In the genomic region with DNA sequence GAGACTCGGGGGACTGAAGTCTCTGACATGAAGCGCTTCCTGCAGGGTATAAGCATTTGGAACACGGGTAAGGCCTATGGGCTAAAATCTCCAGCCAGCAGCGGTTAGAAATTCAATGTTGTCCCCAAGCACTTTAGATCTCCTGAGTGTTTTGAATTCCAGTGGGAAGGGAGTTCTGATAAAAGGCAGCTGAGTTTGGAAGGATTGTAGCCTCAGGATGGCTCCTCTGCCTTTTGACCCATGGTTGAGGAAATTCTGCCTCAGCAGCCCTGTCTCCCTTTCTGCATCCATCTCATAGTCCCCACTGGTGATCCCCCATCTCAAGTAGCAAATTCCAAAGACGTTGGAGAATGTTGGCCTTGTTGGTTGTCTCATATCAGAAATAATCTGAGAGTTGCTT, we compare ENCODE assay signal across 18 cellular contexts.
"Had no signal": no experiment of that assay in that cellular context is flagged by ENCODE, and none has a peak within 500 bp of the region (broad histone marks: within the 10 kb centered on the region; RNA-seq: fewer than 3 reads in every experiment).

No MANE protein-coding gene starts in this region.

- H3K9ac ChIP-seq: parathyroid adenoma had no signal

- H3K79me2 ChIP-seq: parathyroid adenoma had no signal

- H3K9me3 ChIP-seq: body of pancreas, colonic mucosa, heart left ventricle, thyroid gland, uterus had no signal

- H3K4me1 Mint-ChIP-seq: nephron had no signal

- H3K27ac Mint-ChIP-seq: activated CD4-positive, alpha-beta T cell treated with anti-CD3 and anti-CD28 coated beads, Interleukin-2, amount 10 ng/mL, durations not matched to agents 24 days and 14 days; activated CD8-positive, alpha-beta T cell treated with anti-CD3 and anti-CD28 coated beads for 36 hours; activated naive CD8-positive, alpha-beta T cell treated with anti-CD3 and anti-CD28 coated beads for 36 hours; activated T-helper 17 cell treated with anti-CD3 and anti-CD28 coated beads, Interleukin-2, amount 50 U/mL, for 72 hours; nephron had no signal

- H3K27me3 ChIP-seq: body of pancreas, colonic mucosa, heart left ventricle, thyroid gland, uterus had no signal

- H2AFZ ChIP-seq: parathyroid adenoma had no signal

- H3K27ac ChIP-seq: body of pancreas, colonic mucosa, parathyroid adenoma, thyroid gland, uterus had no signal

- ATAC-seq: activated CD8-positive, alpha-beta T cell treated with anti-CD3 and anti-CD28 coated beads for 36 hours; activated T-helper 17 cell treated with anti-CD3 and anti-CD28 coated beads, Interleukin-2, amount 50 U/mL, for 72 hours; body of pancreas had no signal

- H3K4me3 Mint-ChIP-seq: activated CD4-positive, alpha-beta T cell treated with anti-CD3 and anti-CD28 coated beads, Interleukin-2, amount 10 ng/mL, durations not matched to agents 24 days and 14 days; activated CD8-positive, alpha-beta T cell treated with anti-CD3 and anti-CD28 coated beads for 36 hours; activated naive CD8-positive, alpha-beta T cell treated with anti-CD3 and anti-CD28 coated beads for 36 hours; activated T-helper 17 cell treated with anti-CD3 and anti-CD28 coated beads, Interleukin-2, amount 50 U/mL, for 72 hours; nephron had no signal

- H3K27me3 Mint-ChIP-seq: activated CD4-positive, alpha-beta T cell treated with anti-CD3 and anti-CD28 coated beads, Interleukin-2, amount 10 ng/mL, durations not matched to agents 24 days and 14 days; activated CD8-positive, alpha-beta T cell treated with anti-CD3 and anti-CD28 coated beads for 36 hours; activated naive CD8-positive, alpha-beta T cell treated with anti-CD3 and anti-CD28 coated beads for 36 hours; activated T-helper 17 cell treated with anti-CD3 and anti-CD28 coated beads, Interleukin-2, amount 50 U/mL, for 72 hours had no signal

- H3K9me3 Mint-ChIP-seq: activated CD4-positive, alpha-beta T cell treated with anti-CD3 and anti-CD28 coated beads, Interleukin-2, amount 10 ng/mL, durations not matched to agents 24 days and 14 days; activated CD8-positive, alpha-beta T cell treated with anti-CD3 and anti-CD28 coated beads for 36 hours; activated naive CD8-positive, alpha-beta T cell treated with anti-CD3 and anti-CD28 coated beads for 36 hours; activated T-helper 17 cell treated with anti-CD3 and anti-CD28 coated beads, Interleukin-2, amount 50 U/mL, for 72 hours; nephron had no signal

- H3K36me3 ChIP-seq: colonic mucosa, thyroid gland, uterus had no signal

- H3K4me3 ChIP-seq: body of pancreas, colonic mucosa, heart left ventricle, thyroid gland, uterus had no signal

- DNase-seq: activated CD4-positive, alpha-beta T cell treated with anti-CD3 and anti-CD28 coated beads, Interleukin-2, amount 10 ng/mL, durations not matched to agents 24 days and 14 days; activated CD8-positive, alpha-beta T cell treated with anti-CD3 and anti-CD28 coated beads for 36 hours; activated naive CD4-positive, alpha-beta T cell; activated naive CD8-positive, alpha-beta T cell treated with anti-CD3 and anti-CD28 coated beads for 36 hours; activated T-cell treated with anti-CD3 and anti-CD28 coated beads, Interleukin-2, amount 50 U/mL, for 1 hour; amniotic stem cell; body of pancreas; central memory CD4-positive, alpha-beta T cell; colonic mucosa; heart left ventricle; stimulated activated CD4-positive, alpha-beta T cell treated with anti-CD3 and anti-CD28 coated beads, Interleukin-2, amount 100 ng/mL, for 24 hours; stimulated activated naive CD4-positive, alpha-beta T cell treated with Interleukin-2 at 50 U/mL for 16 hours; T1000; thyroid gland; uterus had no signal

- H3K4me1 ChIP-seq: colonic mucosa, parathyroid adenoma, thyroid gland, uterus had no signal
